Comparison of ENCODE assay signal across 35 cellular contexts in the genomic region with DNA sequence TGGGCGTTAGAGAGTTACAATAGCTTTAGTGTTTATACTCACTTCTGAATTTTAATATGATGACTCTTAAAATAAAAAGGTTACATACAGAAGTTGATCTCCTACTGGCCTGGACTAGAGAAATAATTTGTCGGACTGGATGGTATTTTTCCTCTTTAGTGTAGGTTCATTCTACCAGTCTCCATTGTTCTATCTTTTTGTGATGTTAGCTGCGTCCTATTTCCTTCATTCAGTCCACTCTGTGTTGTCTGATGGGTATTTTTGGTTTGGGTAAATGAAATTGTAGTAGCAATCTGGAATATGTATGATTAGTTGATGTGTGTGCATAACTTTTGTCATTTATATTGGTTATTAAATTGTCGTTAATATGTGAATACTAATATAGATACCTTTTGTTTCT.
"Had no signal": no experiment of that assay in that cellular context is flagged by ENCODE, and none has a peak within 500 bp of the region (broad histone marks: within the 10 kb centered on the region; RNA-seq: fewer than 3 reads in every experiment).

No MANE protein-coding gene starts in this region.

- H3K27ac ChIP-seq: brain microvascular endothelial cell, coronary artery, dorsolateral prefrontal cortex, esophagus muscularis mucosa, foreskin keratinocyte, gastrocnemius medialis, heart left ventricle, WERI-Rb-1 had no signal

- H3K9me3 ChIP-seq: esophagus muscularis mucosa, gastrocnemius medialis, heart left ventricle had no signal

- H3K4me3 Mint-ChIP-seq: activated B cell treated with CpG ODN at 0.5 μM for 24 hours; activated naive CD4-positive, alpha-beta T cell treated with anti-CD3 and anti-CD28 coated beads for 36 hours; activated naive CD8-positive, alpha-beta T cell; activated T-cell treated with anti-CD3 and anti-CD28 coated beads, Interleukin-2, amount 50 U/mL, for 4 hours; activated T-helper 1 cell treated with anti-CD3 and anti-CD28 coated beads, Interleukin-12 subunit alpha, Interleukin-12 subunit beta, Interleukin-2, Interleukin-4 antibody, amounts not matched to agents 30 ng/mL and 10 ng/mL and 1 ng/mL, durations not matched to agents 14 hours and 24 hours and 36 hours; central memory CD8-positive, alpha-beta T cell; dendritic cell treated with granulocyte-macrophage colony-stimulating factor and Interleukin-4, amounts not matched to agents 40 ng/mL and 50 ng/mL, for 4 days; endodermal cell; T-helper 17 cell; T-helper 2 cell treated with Interferon-gamma antibody and Interleukin-4, amounts not matched to agents 5 μg/mL and 100 μg/mL, for 36 hours had no signal

- ATAC-seq: activated CD4-positive, CD25-positive, alpha-beta regulatory T cell treated with anti-CD3 and anti-CD28 coated beads, Interleukin-2, amount 50 U/mL, for 24 hours; activated T-cell treated with anti-CD3 and anti-CD28 coated beads, Interleukin-2, amount 50 U/mL, for 4 hours; foreskin keratinocyte; gastrocnemius medialis; heart left ventricle; T-helper 17 cell had no signal

- FAIRE-seq: astrocyte, bronchial epithelial cell had no signal

- H3K9me3 Mint-ChIP-seq: activated B cell treated with CpG ODN at 0.5 μM for 24 hours; activated naive CD4-positive, alpha-beta T cell treated with anti-CD3 and anti-CD28 coated beads for 36 hours; activated T-cell treated with anti-CD3 and anti-CD28 coated beads, Interleukin-2, amount 50 U/mL, for 4 hours; activated T-helper 1 cell treated with anti-CD3 and anti-CD28 coated beads, Interleukin-12 subunit alpha, Interleukin-12 subunit beta, Interleukin-2, Interleukin-4 antibody, amounts not matched to agents 30 ng/mL and 10 ng/mL and 1 ng/mL, durations not matched to agents 14 hours and 24 hours and 36 hours; activated T-helper 2 cell treated with anti-CD3 and anti-CD28 coated beads, Interferon-gamma antibody, Interleukin-2, Interleukin-4, amounts not matched to agents 10 μg/mL and 5 μg/mL and 100 μg/mL, durations not matched to agents 14 hours and 24 hours and 36 hours; central memory CD8-positive, alpha-beta T cell; dendritic cell treated with granulocyte-macrophage colony-stimulating factor and Interleukin-4, amounts not matched to agents 40 ng/mL and 50 ng/mL, for 4 days; endodermal cell; T-helper 2 cell treated with Interferon-gamma antibody and Interleukin-4, amounts not matched to agents 5 μg/mL and 100 μg/mL, for 36 hours had no signal

- H3K27me3 Mint-ChIP-seq: activated B cell treated with CpG ODN at 0.5 μM for 24 hours; activated naive CD8-positive, alpha-beta T cell; central memory CD8-positive, alpha-beta T cell; dendritic cell treated with granulocyte-macrophage colony-stimulating factor and Interleukin-4, amounts not matched to agents 40 ng/mL and 50 ng/mL, for 4 days; T-helper 17 cell had no signal

- H3K27ac Mint-ChIP-seq: activated B cell treated with CpG ODN at 0.5 μM for 24 hours; activated naive CD4-positive, alpha-beta T cell treated with anti-CD3 and anti-CD28 coated beads for 36 hours; activated naive CD8-positive, alpha-beta T cell; activated T-helper 1 cell treated with anti-CD3 and anti-CD28 coated beads, Interleukin-12 subunit alpha, Interleukin-12 subunit beta, Interleukin-2, Interleukin-4 antibody, amounts not matched to agents 30 ng/mL and 10 ng/mL and 1 ng/mL, durations not matched to agents 14 hours and 24 hours and 36 hours; activated T-helper 2 cell treated with anti-CD3 and anti-CD28 coated beads, Interferon-gamma antibody, Interleukin-2, Interleukin-4, amounts not matched to agents 10 μg/mL and 5 μg/mL and 100 μg/mL, durations not matched to agents 14 hours and 24 hours and 36 hours; dendritic cell treated with granulocyte-macrophage colony-stimulating factor and Interleukin-4, amounts not matched to agents 40 ng/mL and 50 ng/mL, for 4 days; endodermal cell; T-helper 17 cell; T-helper 2 cell treated with Interferon-gamma antibody and Interleukin-4, amounts not matched to agents 5 μg/mL and 100 μg/mL, for 36 hours had no signal

- H3K27me3 ChIP-seq: brain microvascular endothelial cell, dorsolateral prefrontal cortex, esophagus muscularis mucosa, foreskin keratinocyte, gastrocnemius medialis, heart left ventricle had no signal

- H3K4me3 ChIP-seq: coronary artery, dorsolateral prefrontal cortex, esophagus muscularis mucosa, gastrocnemius medialis, heart left ventricle had no signal

- DNase-seq: activated B cell treated with CpG ODN at 0.5 μM for 24 hours; activated CD4-positive, alpha-beta T cell treated with anti-CD3 and anti-CD28 coated beads for 48 hours; activated CD4-positive, alpha-beta T cell treated with anti-CD3 and anti-CD28 coated beads, Interleukin-2, amount 50 U/mL, for 1 hour; activated CD4-positive, alpha-beta T cell treated with anti-CD3 and anti-CD28 coated beads, Interleukin-2, amount 50 U/mL, for 48 hours; activated CD8-positive, alpha-beta memory T cell treated with anti-CD3 and anti-CD28 coated beads, Interleukin-2, amount 50 U/mL, for 48 hours; activated effector memory CD4-positive, alpha-beta T cell treated with anti-CD3 and anti-CD28 coated beads, Interleukin-2, amount 50 U/mL, for 16 hours; activated naive CD4-positive, alpha-beta T cell treated with anti-CD3 and anti-CD28 coated beads for 36 hours; activated T-cell treated with anti-CD3 and anti-CD28 coated beads for 4 hours; activated T-cell treated with anti-CD3 and anti-CD28 coated beads, Interleukin-2, amount 50 U/mL, for 4 hours; amniotic stem cell; anterior cingulate cortex; brain microvascular endothelial cell; dorsolateral prefrontal cortex; effector memory CD4-positive, alpha-beta T cell; endodermal cell; erythroblast; foreskin keratinocyte; gastrocnemius medialis; glutamatergic neuron; heart left ventricle; T-helper 1 cell; T-helper 17 cell; T1000; WERI-Rb-1 had no signal

- H3K4me1 ChIP-seq: foreskin keratinocyte had no signal
